Comparison of ENCODE assay signal across 31 cellular contexts in the genomic region with DNA sequence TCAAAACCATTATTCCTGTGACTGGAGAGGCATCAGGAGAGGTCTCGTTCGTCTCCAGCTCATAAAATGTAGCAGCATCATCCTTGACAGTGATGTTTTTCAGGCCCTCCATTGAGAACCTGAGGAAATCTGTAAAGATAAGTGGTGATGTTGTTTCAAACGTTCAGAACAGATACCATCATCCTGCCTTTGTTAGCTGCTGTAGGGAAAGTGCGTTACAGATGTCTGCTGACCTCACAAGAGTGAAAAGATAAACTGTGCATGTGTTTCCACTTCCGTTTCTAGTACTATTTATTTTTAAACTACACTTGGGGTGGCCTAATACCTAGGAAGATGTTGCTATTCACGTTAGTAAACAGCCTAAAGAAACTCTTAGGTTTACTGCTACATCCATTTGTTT. TPM values are rescaled to one million over a fixed set of nuclear protein-coding genes. Genes with fewer than 3 reads are reported as not detected.
DNase-seq lines count a peak whose midpoint lies in the region; ATAC-seq, FAIRE-seq and TF ChIP-seq lines count a peak whose summit lies in the region.
"Had no signal": no experiment of that assay in that cellular context is flagged by ENCODE, and none has a peak within 500 bp of the region (broad histone marks: within the 10 kb centered on the region; RNA-seq: fewer than 3 reads in every experiment).

No MANE protein-coding gene starts in this region.

- H3K4me3 ChIP-seq in BE2C (ENCODE audit: low read depth, low read length) (no peak overlapping the region), IMR-90 (ENCODE audit: insufficient read depth, low read depth, low read length) (no peak overlapping the region), astrocyte (ENCODE audit: insufficient read depth, low read depth, low read length) (no peak overlapping the region), H7 (ENCODE audit: insufficient read depth, low read depth, low read length) (no peak overlapping the region)
- H3K4me3 ChIP-seq: HAP-1, hepatocyte, spleen had no signal

- no peak overlapping the region for H2AFZ ChIP-seq in IMR-90 (replicated peaks; ENCODE audit: low read length, poor library complexity)
- H2AFZ ChIP-seq in astrocyte (ENCODE audit: low read depth, low read length): no peak overlapping the region
- H2AFZ ChIP-seq: hepatocyte had no signal

- H3K79me2 ChIP-seq in astrocyte (ENCODE audit: insufficient read depth, low read length): no peaks in the 10 kb centered on the region
- H3K79me2 ChIP-seq: hepatocyte had no signal

- H3K4me1 Mint-ChIP-seq in astrocyte (ENCODE audit: low read depth, unreplicated experiment): peaks cover 3% of the 10 kb centered on the region
- H3K4me1 Mint-ChIP-seq in activated T-helper 17 cell treated with anti-CD3 and anti-CD28 coated beads, Interleukin-2, amount 50 U/mL, for 72 hours: no peaks in the 10 kb centered on the region
- H3K4me1 Mint-ChIP-seq: natural killer cell had no signal

- peaks cover 12% of the 10 kb centered on the region for H3K4me1 ChIP-seq in BE2C
- peaks cover 8% of the 10 kb centered on the region; the same call in 1 of the 2 replicates for H3K4me1 ChIP-seq in IMR-90 (ENCODE audit: control insufficient read depth, insufficient read depth, low read length)
- H3K4me1 ChIP-seq in astrocyte (ENCODE audit: insufficient read depth, low read length): peaks cover 10% of the 10 kb centered on the region
- H3K4me1 ChIP-seq: HAP-1, spleen had no signal

- no peak overlapping the region for H3K4ac ChIP-seq in IMR-90 (ENCODE audit: low read depth, low read length)

- no peak overlapping the region for H4K5ac ChIP-seq in IMR-90 (ENCODE audit: low read depth, low read length)

- no peak overlapping the region for H2BK5ac ChIP-seq in IMR-90 (ENCODE audit: low read depth, low read length, poor library complexity, severe bottlenecking)

- no peak overlapping the region for H2AK9ac ChIP-seq in IMR-90 (replicated peaks; ENCODE audit: low read depth, low read length, poor library complexity)

- no peak overlapping the region; the same call in 1 of the 2 replicates for H2BK120ac ChIP-seq in IMR-90 (ENCODE audit: low read depth, low read length)

- H3K9ac ChIP-seq in IMR-90 (ENCODE audit: low read depth, low read length) (no peak overlapping the region), astrocyte (ENCODE audit: low read length) (no peak overlapping the region)

- H3K9me3 Mint-ChIP-seq in astrocyte (ENCODE audit: unreplicated experiment): peaks cover 2% of the 10 kb centered on the region
- H3K9me3 Mint-ChIP-seq in activated T-helper 17 cell treated with anti-CD3 and anti-CD28 coated beads, Interleukin-2, amount 50 U/mL, for 72 hours: peaks cover 5% of the 10 kb centered on the region
- H3K9me3 Mint-ChIP-seq: activated T-cell treated with anti-CD3 and anti-CD28 coated beads, Interleukin-2, amount 50 U/mL, for 24 hours; natural killer cell had no signal

- peak overlapping the region; percentile 19; the same call in 2 of the 3 replicates for H2BK15ac ChIP-seq in IMR-90 (ENCODE audit: low read depth, low read length)

- H3K18ac ChIP-seq in IMR-90 (ENCODE audit: low read depth, low read length): no peak overlapping the region

- H2AK5ac ChIP-seq in IMR-90 (ENCODE audit: low read depth, low read length): 0 out of 2 replicates have a peak overlapping the region, but pooled peaks have one; percentile 2

- H3K14ac ChIP-seq in IMR-90 (replicated peaks; ENCODE audit: low read depth, low read length): no peak overlapping the region

- H3K9me3 ChIP-seq in BE2C: no peaks in the 10 kb centered on the region
- H3K9me3 ChIP-seq in IMR-90 (ENCODE audit: control insufficient read depth, insufficient read depth, low read length): no peaks in the 10 kb centered on the region; the same call in 1 of the 2 replicates
- no peaks in the 10 kb centered on the region for H3K9me3 ChIP-seq in astrocyte (ENCODE audit: insufficient read depth, low read depth, low read length)
- H3K9me3 ChIP-seq: HAP-1 had no signal

- TF ChIP-seq CTCF in BE2C (IDR thresholded peaks at IDR 0.05; ENCODE audit: low read depth, low read length) (no peak), IMR-90 (conservative IDR thresholded peaks at IDR 0.05; ENCODE audit: low read depth, low read length) (no peak), astrocyte (IDR thresholded peaks at IDR 0.05; ENCODE audit: insufficient read depth, low read depth, low read length) (no peak)

- no peak overlapping the region for H3K23ac ChIP-seq in IMR-90 (ENCODE audit: low read depth, low read length)

- WGBS in IMR-90 (ENCODE audit: extremely low coverage in 2 of 2, insufficient read length in 1 of 2), 2 experiments: no CpG with 5 or more reads among the region's 6 CpGs

- no peak overlapping the region for H3K56ac ChIP-seq in IMR-90 (ENCODE audit: extremely low read depth, insufficient read depth, low read length)

- BruUV-seq in IMR-90 (replicated peaks; lab: Mats Ljungman, UMichigan): no TSS peak

- no peak for TF ChIP-seq POLR2A in IMR-90 (IDR thresholded peaks at IDR 0.05; ENCODE audit: low read depth, low read length)

- in situ Hi-C loops in IMR-90 (cut with MboI; ENCODE audit: low sequenced_read_pairs): no loop called here

- CTCF ChIA-PET in IMR-90 (lab: Yijun Ruan, JAX): no interaction called here

- H3K27me3 Mint-ChIP-seq in astrocyte (ENCODE audit: low read depth, unreplicated experiment): no peaks in the 10 kb centered on the region
- H3K27me3 Mint-ChIP-seq in activated T-helper 17 cell treated with anti-CD3 and anti-CD28 coated beads, Interleukin-2, amount 50 U/mL, for 72 hours: peaks cover 15% of the 10 kb centered on the region
- H3K27me3 Mint-ChIP-seq: activated T-cell treated with anti-CD3 and anti-CD28 coated beads, Interleukin-2, amount 50 U/mL, for 24 hours had no signal

- no peak overlapping the region for H4K91ac ChIP-seq in IMR-90 (ENCODE audit: insufficient read depth, low read depth, low read length)

- H3K4me3 Mint-ChIP-seq in astrocyte (ENCODE audit: unreplicated experiment): no peak overlapping the region
- no peak overlapping the region for H3K4me3 Mint-ChIP-seq in activated T-helper 17 cell treated with anti-CD3 and anti-CD28 coated beads, Interleukin-2, amount 50 U/mL, for 72 hours
- H3K4me3 Mint-ChIP-seq: activated T-cell treated with anti-CD3 and anti-CD28 coated beads, Interleukin-2, amount 50 U/mL, for 24 hours; natural killer cell had no signal

- TF ChIP-seq RAD21 in IMR-90 (IDR thresholded peaks at IDR 0.05; ENCODE audit: low read length): no peak

- H3K27ac ChIP-seq in IMR-90 (ENCODE audit: insufficient read depth, low read length): no peak overlapping the region
- no peak overlapping the region for H3K27ac ChIP-seq in astrocyte (ENCODE audit: low read depth, low read length)
- H3K27ac ChIP-seq: spleen had no signal

- H3K9me1 ChIP-seq in IMR-90 (ENCODE audit: insufficient read depth, low read length): peaks cover 9% of the 10 kb centered on the region

- POLR2A ChIA-PET in IMR-90 (lab: Charles Lee; ENCODE audit: unreplicated experiment): no interaction called here

- no peaks in the 10 kb centered on the region for H4K20me1 ChIP-seq in IMR-90 (ENCODE audit: insufficient read depth, low read length)
- H4K20me1 ChIP-seq in astrocyte (ENCODE audit: insufficient read depth, low read length): no peaks in the 10 kb centered on the region

- no peak overlapping the region for H3K27ac Mint-ChIP-seq in astrocyte (ENCODE audit: unreplicated experiment)
- no peak overlapping the region for H3K27ac Mint-ChIP-seq in activated T-helper 17 cell treated with anti-CD3 and anti-CD28 coated beads, Interleukin-2, amount 50 U/mL, for 72 hours
- H3K27ac Mint-ChIP-seq: activated T-cell treated with anti-CD3 and anti-CD28 coated beads, Interleukin-2, amount 50 U/mL, for 24 hours; natural killer cell had no signal

- H3K79me1 ChIP-seq in IMR-90 (ENCODE audit: low read depth in 1 of 2, low read length in 2 of 2): 0 out of 4 replicates have a peak, but pooled peaks cover 0 to 4% of the 10 kb centered on the region in 2 experiments

- no peak overlapping the region for H4K8ac ChIP-seq in IMR-90 (ENCODE audit: low read depth in 2 of 2, low read length in 2 of 2)

- H2BK20ac ChIP-seq in IMR-90 (ENCODE audit: low read depth, low read length): no peak overlapping the region

- peaks cover 26% of the 10 kb centered on the region for H3K36me3 Mint-ChIP-seq in astrocyte (ENCODE audit: low read depth, unreplicated experiment)
- peaks cover 10% of the 10 kb centered on the region for H3K36me3 Mint-ChIP-seq in activated T-helper 17 cell treated with anti-CD3 and anti-CD28 coated beads, Interleukin-2, amount 50 U/mL, for 72 hours (ENCODE audit: low read depth)
- H3K36me3 Mint-ChIP-seq: natural killer cell had no signal

- intact Hi-C loops in IMR-90 (cut with micrococcal nuclease): no loop called here

- dilution Hi-C loops in IMR-90 (cut with HindIII; ENCODE audit: low sequenced_read_pairs, unreplicated experiment): no loop called here

- H3K4me2 ChIP-seq in IMR-90 (ENCODE audit: low read depth, low read length) (no peak overlapping the region), astrocyte (ENCODE audit: low read length) (no peak overlapping the region)
- H3K4me2 ChIP-seq: hepatocyte had no signal

- DNase-seq in BE2C: peak; percentile 24
- no peak for DNase-seq in IMR-90
- no peak for DNase-seq in astrocyte (ENCODE audit: low read depth)
- DNase-seq in iris pigment epithelial cell (ENCODE audit: low read depth): peak; percentile 34
- DNase-seq in occipital lobe (lab: John Stamatoyannopoulos, UW): no peak
- DNase-seq in NCI-H1694 (lab: John Stamatoyannopoulos, UW): no peak
- DNase-seq in H7: no peak
- DNase-seq: activated CD4-positive, alpha-beta T cell treated with anti-CD3 and anti-CD28 coated beads for 4 hours; activated gamma-delta T cell treated with Interleukin-2 at 50 U/mL for 16 hours; activated T-cell treated with anti-CD3 and anti-CD28 coated beads, Interleukin-2, amount 50 U/mL, for 24 hours; C1 segment of cervical spinal cord; Caco-2; cerebellar nuclear complex; DMS79; foreskin fibroblast; GDM1; left cardiac atrium; natural killer cell; NCI-H1105; NCI-H1930; NCI-H2227 treated with DMSO at 0.1 percent for 48 hours; NCI-H69; retina; spleen; stimulated activated CD4-positive, alpha-beta T cell treated with anti-CD3 and anti-CD28 coated beads, Interleukin-2, amount 100 ng/mL, for 48 hours had no signal

- FAIRE-seq in astrocyte (lab: Jason Lieb, UNC): peak; percentile 20

- H3K27me3 ChIP-seq in BE2C: no peaks in the 10 kb centered on the region
- no peaks in the 10 kb centered on the region for H3K27me3 ChIP-seq in IMR-90 (ENCODE audit: control insufficient read depth, insufficient read depth, low read length)
- no peaks in the 10 kb centered on the region for H3K27me3 ChIP-seq in astrocyte (ENCODE audit: insufficient read depth, low read length)
- H3K27me3 ChIP-seq in H7 (ENCODE audit: control insufficient read depth, insufficient read depth, low read length): no peaks in the 10 kb centered on the region
- H3K27me3 ChIP-seq: hepatocyte, spleen had no signal

- H3K36me3 ChIP-seq in BE2C (no peaks in the 10 kb centered on the region), IMR-90 (ENCODE audit: control insufficient read depth, insufficient read depth, low read length) (no peaks in the 10 kb centered on the region), astrocyte (ENCODE audit: insufficient read depth, low read length) (no peaks in the 10 kb centered on the region), H7 (replicated peaks; ENCODE audit: control insufficient read depth, insufficient read depth, low read length) (no peaks in the 10 kb centered on the region)
- H3K36me3 ChIP-seq: spleen had no signal

- ATAC-seq in IMR-90 (ENCODE audit: low read depth): no peak
- ATAC-seq in activated T-helper 17 cell treated with anti-CD3 and anti-CD28 coated beads, Interleukin-2, amount 50 U/mL, for 72 hours (replicated peaks): no peak
- ATAC-seq: natural killer cell had no signal

RNA-seq across cellular contexts. Expression of a gene that starts 28.4 kb away (rescaled TPM):
- not detected for polyA plus RNA-seq in BE2C (2012; ENCODE audit: insufficient read depth, insufficient read length, low read depth)
- total RNA-seq in IMR-90 (2012; rRNA removed) (not detected in 2 replicates), astrocyte (not detected in 2 replicates), occipital lobe (not detected)
- not detected in 2 replicates for polyA plus RNA-seq in IMR-90 (2012; rRNA removed)
- not detected in 2 replicates for polyA plus RNA-seq in IMR-90 (2012; cell fraction: cytosol; rRNA removed)
- not detected in 2 replicates for polyA plus RNA-seq in IMR-90 (2012; cell fraction: nucleus; rRNA removed; ENCODE audit: low replicate concordance)
- total RNA-seq in activated T-helper 17 cell treated with anti-CD3 and anti-CD28 coated beads, Interleukin-2, amount 50 U/mL, for 72 hours: 1 to 10 TPM; 3.0 to 3.8 TPM
- total RNA-seq in H7 (2014; rRNA removed; shearing (Covaris generic)): 0.33 and 1.9 TPM in 2 replicates
- total RNA-seq: epithelial cell of proximal tubule, left cardiac atrium, osteoblast, subcutaneous adipose tissue had no signal

Comparison
In these comparisons a context has a peak if more than half of its experiments do, and no peak if none do; other contexts are left out.
1. DNase-seq: peak in BE2C (single experiment) and iris pigment epithelial cell (single experiment); none in IMR-90 (single experiment), astrocyte (single experiment), occipital lobe (single experiment), NCI-H1694 (single experiment) and H7 (single experiment).